Comparison of ENCODE assay signal across 18 cellular contexts in the genomic region with DNA sequence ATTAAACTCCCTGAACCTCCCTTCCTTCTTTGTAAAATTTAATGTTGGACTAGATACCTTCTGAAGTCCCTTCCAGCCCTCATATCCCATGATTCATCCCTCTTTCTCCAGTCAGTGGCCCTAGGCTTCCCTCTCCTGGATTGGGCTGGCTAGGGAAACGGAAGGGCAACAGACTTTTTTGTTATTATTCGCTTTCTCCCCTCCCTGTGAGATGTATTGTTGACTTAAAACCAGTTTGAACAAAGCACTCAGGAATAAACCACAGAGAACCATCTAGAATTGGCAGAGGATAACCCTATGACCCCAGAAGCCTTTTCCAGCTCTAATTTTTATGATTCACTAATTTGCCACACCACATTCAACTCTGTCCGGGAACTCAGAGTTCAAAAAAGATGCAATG.
DNase-seq lines count a peak whose midpoint lies in the region; ATAC-seq and TF ChIP-seq lines count a peak whose summit lies in the region.
"Had no signal": no experiment of that assay in that cellular context is flagged by ENCODE, and none has a peak within 500 bp of the region (broad histone marks: within the 10 kb centered on the region; RNA-seq: fewer than 3 reads in every experiment).

No MANE protein-coding gene starts in this region.

- peaks cover 37% of the 10 kb centered on the region for H3K4me1 Mint-ChIP-seq in stimulated activated effector memory CD8-positive, alpha-beta T cell treated with anti-CD3 and anti-CD28 coated beads, Interleukin-12 subunit alpha, Interleukin-12 subunit beta, amount 100 ng/mL, for 72 hours

- H3K4me3 ChIP-seq in mucosa of descending colon: no peak overlapping the region
- H3K4me3 ChIP-seq: adrenal gland, GM12878 had no signal

- H3K4me3 Mint-ChIP-seq in stimulated activated effector memory CD8-positive, alpha-beta T cell treated with anti-CD3 and anti-CD28 coated beads, Interleukin-12 subunit alpha, Interleukin-12 subunit beta, amount 100 ng/mL, for 72 hours: no peak overlapping the region

- H3K36me3 ChIP-seq in mucosa of descending colon (ENCODE audit: low read depth): no peaks in the 10 kb centered on the region
- H3K36me3 ChIP-seq: adrenal gland, BE2C had no signal

- intact Hi-C loops in mucosa of descending colon (cut with DNase I, micrococcal nuclease): no loop called here

- no peaks in the 10 kb centered on the region for H3K9me3 Mint-ChIP-seq in stimulated activated effector memory CD8-positive, alpha-beta T cell treated with anti-CD3 and anti-CD28 coated beads, Interleukin-12 subunit alpha, Interleukin-12 subunit beta, amount 100 ng/mL, for 72 hours

- DNase-seq in Daoy (ENCODE audit: low read depth) (peak; percentile 91), LHCN-M2 (ENCODE audit: low read depth) (peak; percentile 96), dermis blood vessel endothelial cell (peak; percentile 22), mucosa of descending colon (no peak), HuH-7 (ENCODE audit: low spot score) (no peak), NCI-H774 (lab: John Stamatoyannopoulos, UW) (no peak)
- DNase-seq in stimulated activated effector memory CD8-positive, alpha-beta T cell treated with anti-CD3 and anti-CD28 coated beads, Interleukin-12 subunit alpha, Interleukin-12 subunit beta, amount 100 ng/mL, for 72 hours (ENCODE audit: low spot score in 2 of 2): no peak
- DNase-seq: activated CD4-positive, alpha-beta T cell treated with anti-CD3 and anti-CD28 coated beads, Interleukin-2, amount 50 U/mL, for 4 hours; adrenal gland; BE2C; DND-41; islet precursor cell; NCI-H2029; NCI-H69; SHP77; T-helper 9 cell had no signal

- H3K36me3 Mint-ChIP-seq in stimulated activated effector memory CD8-positive, alpha-beta T cell treated with anti-CD3 and anti-CD28 coated beads, Interleukin-12 subunit alpha, Interleukin-12 subunit beta, amount 100 ng/mL, for 72 hours: no peaks in the 10 kb centered on the region

- ATAC-seq in mucosa of descending colon: peak; percentile 16
- ATAC-seq in stimulated activated effector memory CD8-positive, alpha-beta T cell treated with anti-CD3 and anti-CD28 coated beads, Interleukin-12 subunit alpha, Interleukin-12 subunit beta, amount 100 ng/mL, for 72 hours: no peak
- ATAC-seq in GM21515 (IDR thresholded peaks at IDR 0.05; ENCODE audit: unreplicated experiment): no peak
- ATAC-seq: GM12878 had no signal

- no peak for TF ChIP-seq CTCF in mucosa of descending colon (IDR thresholded peaks at IDR 0.05)

- no peak overlapping the region for H3K27ac Mint-ChIP-seq in stimulated activated effector memory CD8-positive, alpha-beta T cell treated with anti-CD3 and anti-CD28 coated beads, Interleukin-12 subunit alpha, Interleukin-12 subunit beta, amount 100 ng/mL, for 72 hours

- H3K4me1 ChIP-seq in mucosa of descending colon (ENCODE audit: low read depth): no peaks in the 10 kb centered on the region
- H3K4me1 ChIP-seq: adrenal gland, BE2C had no signal

- H3K9me3 ChIP-seq in mucosa of descending colon: no peaks in the 10 kb centered on the region
- H3K9me3 ChIP-seq: adrenal gland, BE2C had no signal

Comparison
In these comparisons a context has a peak if more than half of its experiments do, and no peak if none do; other contexts are left out.
1. DNase-seq: peak in Daoy (single experiment), LHCN-M2 (single experiment) and dermis blood vessel endothelial cell (single experiment); none in mucosa of descending colon (0 of 3), stimulated activated effector memory CD8-positive, alpha-beta T cell treated with anti-CD3 and anti-CD28 coated beads, Interleukin-12 subunit alpha, Interleukin-12 subunit beta, amount 100 ng/mL, for 72 hours (0 of 2), HuH-7 (single experiment) and NCI-H774 (single experiment).